1 cellular context compared by ENCODE assay signal in genomic region chr20:37293301-37293943, GRCh38.
TF ChIP-seq lines count a peak whose summit lies in the region.

No MANE protein-coding gene starts in this region.

TF ChIP-seq in HepG2, 621 proteins besides CTCF, POLR2A, EP300 and RAD21:
- TF ChIP-seq ZNF615 (CRISPR knock-in tag; IDR thresholded peaks at IDR 0.05; ENCODE audit: borderline replicate concordance) (peak; percentile 100), RBFOX2 (IDR thresholded peaks at IDR 0.05; ENCODE audit: low read depth, low read length) (0 out of 2 replicates have a peak, but pooled peaks have one; percentile 33)
- TF ChIP-seq, protein P1, sequence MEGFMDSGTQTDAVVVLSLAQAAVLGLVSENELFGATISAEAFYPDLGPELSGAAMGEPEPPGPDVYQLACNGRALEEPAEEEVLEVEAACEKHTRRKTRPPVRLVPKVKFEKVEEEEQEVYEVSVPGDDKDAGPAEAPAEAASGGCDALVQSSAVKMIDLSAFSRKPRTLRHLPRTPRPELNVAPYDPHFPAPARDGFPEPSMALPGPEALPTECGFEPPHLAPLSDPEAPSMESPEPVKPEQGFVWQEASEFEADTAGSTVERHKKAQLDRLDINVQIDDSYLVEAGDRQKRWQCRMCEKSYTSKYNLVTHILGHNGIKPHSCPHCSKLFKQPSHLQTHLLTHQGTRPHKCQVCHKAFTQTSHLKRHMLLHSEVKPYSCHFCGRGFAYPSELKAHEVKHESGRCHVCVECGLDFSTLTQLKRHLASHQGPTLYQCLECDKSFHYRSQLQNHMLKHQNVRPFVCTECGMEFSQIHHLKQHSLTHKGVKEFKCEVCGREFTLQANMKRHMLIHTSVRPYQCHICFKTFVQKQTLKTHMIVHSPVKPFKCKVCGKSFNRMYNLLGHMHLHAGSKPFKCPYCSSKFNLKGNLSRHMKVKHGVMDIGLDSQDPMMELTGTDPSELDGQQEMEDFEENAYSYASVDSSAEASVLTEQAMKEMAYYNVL (CRISPR knock-in tag; IDR thresholded peaks at IDR 0.05; ENCODE audit: borderline replicate concordance), result no peak
